ENCODE assay signal across 21 cellular contexts in genomic region chr1:117569956-117570355, GRCh38. TPM values are rescaled to one million over a fixed set of nuclear protein-coding genes. Genes with fewer than 3 reads are reported as not detected.
"Had no signal": no experiment of that assay in that cellular context is flagged by ENCODE, and none has a peak within 500 bp of the region (broad histone marks: within the 10 kb centered on the region; RNA-seq: fewer than 3 reads in every experiment).

No MANE protein-coding gene starts in this region.

- H3K36me3 ChIP-seq: esophagus muscularis mucosa, left ventricle myocardium inferior, lower lobe of right lung, neural progenitor cell, ovary, tibial nerve had no signal

- H3K9me3 ChIP-seq: esophagus muscularis mucosa, left ventricle myocardium inferior, lower lobe of right lung, ovary, tibial nerve had no signal

- ATAC-seq: effector memory CD8-positive, alpha-beta T cell; left cardiac atrium; natural killer cell; right cardiac atrium had no signal

- H3K9ac ChIP-seq: neural progenitor cell had no signal

- H3K9me3 Mint-ChIP-seq: dendritic cell treated with granulocyte-macrophage colony-stimulating factor and Interleukin-4, amounts not matched to agents 40 ng/mL and 50 ng/mL, for 4 days; effector memory CD8-positive, alpha-beta T cell; memory B cell; mesothelial cell of epicardium; natural killer cell; neural progenitor cell had no signal

- H3K36me3 Mint-ChIP-seq: memory B cell, mesothelial cell of epicardium, natural killer cell, neural progenitor cell had no signal

- DNase-seq: effector memory CD8-positive, alpha-beta T cell; foreskin melanocyte; kidney; left cardiac atrium; left ventricle myocardium inferior; lower lobe of right lung; natural killer cell; nucleus accumbens; ovary; right cardiac atrium; stimulated activated CD4-positive, alpha-beta T cell treated with anti-CD3 and anti-CD28 coated beads, Interleukin-2, amount 100 ng/mL, for 48 hours; stimulated activated naive CD4-positive, alpha-beta T cell treated with Interleukin-2 at 50 U/mL for 16 hours had no signal

- H3K4me3 Mint-ChIP-seq: dendritic cell treated with granulocyte-macrophage colony-stimulating factor and Interleukin-4, amounts not matched to agents 40 ng/mL and 50 ng/mL, for 4 days; effector memory CD8-positive, alpha-beta T cell; memory B cell; mesothelial cell of epicardium; natural killer cell; neural progenitor cell had no signal

- H3K4me3 ChIP-seq: esophagus muscularis mucosa, hepatocyte, left ventricle myocardium inferior, lower lobe of right lung, neural progenitor cell, ovary, smooth muscle cell, tibial nerve had no signal

- H3K27ac Mint-ChIP-seq: dendritic cell treated with granulocyte-macrophage colony-stimulating factor and Interleukin-4, amounts not matched to agents 40 ng/mL and 50 ng/mL, for 4 days; effector memory CD8-positive, alpha-beta T cell; memory B cell; mesothelial cell of epicardium; natural killer cell; neural progenitor cell had no signal

- FAIRE-seq: kidney had no signal

- H3K27ac ChIP-seq: esophagus muscularis mucosa, left ventricle myocardium inferior, neural progenitor cell, ovary, tibial nerve had no signal

- H3K27me3 Mint-ChIP-seq: dendritic cell treated with granulocyte-macrophage colony-stimulating factor and Interleukin-4, amounts not matched to agents 40 ng/mL and 50 ng/mL, for 4 days; effector memory CD8-positive, alpha-beta T cell; memory B cell had no signal

- H3K27me3 ChIP-seq: esophagus muscularis mucosa, hepatocyte, neural progenitor cell, ovary, tibial nerve had no signal

- H3K4me1 ChIP-seq: left ventricle myocardium inferior had no signal

RNA-seq across cellular contexts. Expression of gene TENT5C, which starts 35.9 kb away (rescaled TPM):
- total RNA-seq: myocyte had no signal
